8 cellular contexts compared by ENCODE assay signal in the genomic region with DNA sequence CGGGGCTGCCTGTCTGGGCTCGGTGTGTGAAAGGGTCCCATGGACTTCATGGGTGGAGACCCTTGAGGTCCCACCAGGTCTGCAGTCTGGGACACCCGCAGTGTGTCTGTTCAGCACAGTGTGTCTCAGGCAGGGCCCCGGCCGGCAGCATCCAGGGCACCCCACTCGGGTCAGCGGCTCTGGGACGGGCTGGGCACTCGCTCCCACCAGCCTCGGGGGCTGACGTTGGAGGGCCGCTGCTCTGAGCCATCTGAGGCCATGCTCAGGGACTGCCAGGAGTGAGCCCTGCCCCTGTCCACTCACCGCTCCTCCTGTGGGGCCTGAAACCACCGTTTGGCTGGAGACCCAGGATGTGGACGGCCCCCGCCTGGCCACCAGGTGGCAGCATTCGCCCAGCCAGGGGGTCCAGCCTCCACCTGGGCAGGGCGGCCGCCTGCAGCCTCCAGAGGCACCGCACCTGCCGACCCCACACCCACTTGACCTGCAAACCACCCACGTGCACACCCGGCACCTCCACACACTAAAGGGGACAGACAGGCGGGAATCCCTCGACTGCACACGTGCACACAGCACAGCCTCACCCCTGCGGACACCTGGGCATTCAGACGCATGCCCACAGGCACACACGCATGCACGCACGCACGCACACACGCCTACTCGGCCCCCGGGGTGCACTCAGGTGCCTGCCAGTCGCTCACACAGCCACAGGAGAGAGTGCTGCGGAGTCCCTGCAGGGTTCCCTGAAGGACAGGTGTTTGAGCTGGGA. TPM values are rescaled to one million over a fixed set of nuclear protein-coding genes. Genes with fewer than 3 reads are reported as not detected.
DNase-seq lines count a peak whose midpoint lies in the region; ATAC-seq and TF ChIP-seq lines count a peak whose summit lies in the region.

No MANE protein-coding gene starts in this region.

- H3K36me3 Mint-ChIP-seq in glutamatergic neuron (ENCODE audit: unreplicated experiment): no peaks in the 10 kb centered on the region

- peaks cover 10% of the 10 kb centered on the region for H3K4me1 ChIP-seq in SJSA1 (replicated peaks)
- H3K4me1 ChIP-seq in vagina: peaks cover 6% of the 10 kb centered on the region

- intact Hi-C loops in vagina (cut with DNase I): loop anchor here (2.0 kb wide), 1 partner anchor 84 kb away; no protein-coding TSS in a partner anchor

- no peak overlapping the region for H3K27ac Mint-ChIP-seq in glutamatergic neuron (ENCODE audit: unreplicated experiment)

- peak; percentile 42 for DNase-seq in Jurkat, Clone E6-1 (ENCODE audit: low read depth, low spot score)
- peak; percentile 71 to 75 for DNase-seq in SJSA1 (ENCODE audit: low read depth in 1 of 2, low spot score in 2 of 2)
- DNase-seq in activated gamma-delta T cell treated with anti-CD3 and anti-CD28 coated beads, Interleukin-2, amount 50 U/mL, for 16 hours (ENCODE audit: low read depth): peak; percentile 74
- DNase-seq in glutamatergic neuron: peak; percentile 91
- peak; percentile 30 for DNase-seq in pons (ENCODE audit: low spot score)
- no peak for DNase-seq in vagina (ENCODE audit: extremely low spot score in 2 of 2)

- peaks cover 2% of the 10 kb centered on the region for H3K27me3 Mint-ChIP-seq in glutamatergic neuron (ENCODE audit: unreplicated experiment)

- TF ChIP-seq POLR2A in vagina (IDR thresholded peaks at IDR 0.05): no peak

- peak; percentile 96 for TF ChIP-seq CTCF in GM12874 (IDR thresholded peaks at IDR 0.05; ENCODE audit: insufficient read depth, low read depth, low read length)
- peak; percentile 90 for TF ChIP-seq CTCF in glutamatergic neuron (IDR thresholded peaks at IDR 0.05; ENCODE audit: partially characterized antibody, unreplicated experiment)
- peak; percentile 93 to 98 (median 97) for TF ChIP-seq CTCF in vagina (IDR thresholded peaks at IDR 0.05)

- no peak for ATAC-seq in GM18870 (IDR thresholded peaks at IDR 0.05; ENCODE audit: unreplicated experiment)

- H3K36me3 ChIP-seq in SJSA1 (no peaks in the 10 kb centered on the region; the same call in 1 of the 2 replicates), vagina (no peaks in the 10 kb centered on the region)

- H3K4me1 Mint-ChIP-seq in glutamatergic neuron (ENCODE audit: low read depth, unreplicated experiment): no peaks in the 10 kb centered on the region

- H3K27me3 ChIP-seq in SJSA1 (replicated peaks): no peaks in the 10 kb centered on the region
- no peaks in the 10 kb centered on the region for H3K27me3 ChIP-seq in vagina

- no peak overlapping the region for H3K4me3 ChIP-seq in Jurkat, Clone E6-1 (ENCODE audit: low read length)
- H3K4me3 ChIP-seq in SJSA1: no peak overlapping the region
- H3K4me3 ChIP-seq in vagina: no peak overlapping the region

- 0 out of 2 replicates have a peak, but pooled peaks cover 3% of the 10 kb centered on the region for H3K9me3 ChIP-seq in SJSA1 (replicated peaks)
- no peaks in the 10 kb centered on the region for H3K9me3 ChIP-seq in vagina

- H3K9me3 Mint-ChIP-seq in glutamatergic neuron (ENCODE audit: unreplicated experiment): peaks cover 4% of the 10 kb centered on the region

- no peak overlapping the region for H3K4me3 Mint-ChIP-seq in glutamatergic neuron (ENCODE audit: unreplicated experiment)

- no peak overlapping the region for H3K27ac ChIP-seq in SJSA1
- H3K27ac ChIP-seq in vagina: no peak overlapping the region

RNA-seq across cellular contexts. Expression of gene ZFPM1, which starts 10.1 kb away (rescaled TPM):
- 2.0 TPM for polyA plus RNA-seq in Jurkat, Clone E6-1 (2012; ENCODE audit: insufficient read depth, insufficient read length)
- 0.38 and 0.92 TPM in 2 replicates for total RNA-seq in SJSA1 (2014; rRNA removed; shearing (Covaris generic))
- total RNA-seq in glutamatergic neuron (ENCODE audit: unreplicated experiment) (11.1 TPM), vagina (1.7 TPM)

Comparison
In these comparisons a context has a peak if more than half of its experiments do, and no peak if none do; other contexts are left out.
1. DNase-seq: peak in Jurkat, Clone E6-1 (single experiment), SJSA1 (2 of 2), activated gamma-delta T cell treated with anti-CD3 and anti-CD28 coated beads, Interleukin-2, amount 50 U/mL, for 16 hours (single experiment), glutamatergic neuron (single experiment) and pons (single experiment); none in vagina (0 of 2).
2. Peak in every context shown above with its lines, with median percentiles within 50 percentile points of each other: CTCF ChIP-seq.